Comparison of ENCODE assay signal across 19 cellular contexts in the genomic region with DNA sequence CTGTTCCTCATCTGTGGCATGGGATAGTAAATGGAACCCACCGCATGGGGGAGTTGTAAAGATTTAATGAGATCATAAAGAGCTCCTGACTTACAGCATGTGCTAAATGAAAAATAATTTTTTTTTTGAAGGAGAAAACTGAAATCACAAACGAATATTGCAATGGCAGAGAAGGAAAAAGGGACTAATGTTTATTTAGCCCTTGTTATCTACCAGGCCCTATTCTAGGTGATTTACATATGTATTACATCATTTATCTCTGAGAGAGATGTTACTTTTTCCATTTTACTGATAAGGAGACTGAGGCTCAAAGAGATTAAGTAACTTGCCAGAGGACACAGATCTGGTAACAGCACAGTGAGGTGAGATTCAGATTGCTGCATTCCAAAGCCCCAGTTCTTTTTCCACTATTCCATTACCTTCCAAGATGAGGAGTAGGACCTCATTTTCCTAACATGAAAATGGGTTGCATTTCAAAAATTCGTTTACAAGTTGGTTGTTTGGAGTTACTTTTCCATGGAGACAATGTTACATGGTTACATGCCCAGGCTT. TPM values are rescaled to one million over a fixed set of nuclear protein-coding genes. Genes with fewer than 3 reads are reported as not detected.
DNase-seq lines count a peak whose midpoint lies in the region; ATAC-seq and TF ChIP-seq lines count a peak whose summit lies in the region.
"Had no signal": no experiment of that assay in that cellular context is flagged by ENCODE, and none has a peak within 500 bp of the region (broad histone marks: within the 10 kb centered on the region; RNA-seq: fewer than 3 reads in every experiment).

No MANE protein-coding gene starts in this region.

- no peak for ATAC-seq in Right ventricle myocardium superior (ENCODE audit: poor library complexity)
- ATAC-seq: activated T-cell treated with anti-CD3 and anti-CD28 coated beads, Interleukin-2, amount 50 U/mL, for 4 hours had no signal

- peaks cover 83% of the 10 kb centered on the region for H3K79me2 ChIP-seq in hepatocyte

- H2AFZ ChIP-seq in hepatocyte = no peak overlapping the region

- in situ Hi-C loops in SK-MEL-5 (cut with HindIII; ENCODE audit: low pct_unique_long_range_greater_than_20kb, low sequenced_read_pairs) = no loop called here

- H3K9me2 ChIP-seq in hepatocyte (replicated peaks; ENCODE audit: insufficient read depth) = no peaks in the 10 kb centered on the region

- no peak overlapping the region for H3K27ac ChIP-seq in cardiac muscle cell
- H3K27ac ChIP-seq in hepatocyte = peak overlapping the region; percentile 17
- H3K27ac ChIP-seq: colonic mucosa, prostate gland had no signal

- TF ChIP-seq CTCF in cardiac muscle cell (IDR thresholded peaks at IDR 0.05; ENCODE audit: low read depth, low read length) (peak; percentile 19), hepatocyte (IDR thresholded peaks at IDR 0.05; ENCODE audit: poor library complexity) (no peak)

- no peaks in the 10 kb centered on the region for H3K27me3 ChIP-seq in cardiac muscle cell
- H3K27me3 ChIP-seq in hepatocyte = no peaks in the 10 kb centered on the region
- H3K27me3 ChIP-seq: colonic mucosa had no signal

- H3K36me3 ChIP-seq in cardiac muscle cell = no peaks in the 10 kb centered on the region
- no peaks in the 10 kb centered on the region for H3K36me3 ChIP-seq in hepatocyte (replicated peaks; ENCODE audit: insufficient read depth, low read depth)
- H3K36me3 ChIP-seq: colonic mucosa, prostate gland had no signal

- H3K4me3 ChIP-seq in cardiac muscle cell (no peak overlapping the region), hepatocyte (no peak overlapping the region)
- H3K4me3 ChIP-seq: colonic mucosa, prostate gland had no signal

- peaks cover 4% of the 10 kb centered on the region for H4K20me1 ChIP-seq in hepatocyte (ENCODE audit: insufficient read depth, poor library complexity, severe bottlenecking)

- intact Hi-C loops in Right ventricle myocardium superior (cut with DNase I) = no loop called here

- no peak overlapping the region for H3K4me2 ChIP-seq in hepatocyte

- WGBS in hepatocyte (ENCODE audit: low lambda C conversion rate, missing lambda C conversion rate) = 43% methylated on average over 3 of the region's 3 CpGs

- DNase-seq in cardiac muscle cell (ENCODE audit: low read depth in 1 of 2, low spot score in 1 of 2) (no peak), Right ventricle myocardium superior (no peak), SK-MEL-5 (ENCODE audit: low read depth, low spot score) (peak; percentile 30), hepatocyte (ENCODE audit: low spot score) (no peak), activated gamma-delta T cell treated with Interleukin-2 at 50 U/mL for 16 hours (no peak), GM19238 (ENCODE audit: insufficient read length, low spot score) (no peak), NK-92 (lab: John Stamatoyannopoulos, UW; ENCODE audit: unreplicated experiment) (no peak)
- DNase-seq in activated CD8-positive, alpha-beta memory T cell treated with anti-CD3 and anti-CD28 coated beads, Interleukin-2, amount 50 U/mL, for 4 hours = no peak
- DNase-seq: activated CD4-positive, alpha-beta T cell treated with anti-CD3 and anti-CD28 coated beads, Interleukin-2, amount 50 U/mL, for 1 hour; activated T-cell treated with anti-CD3 and anti-CD28 coated beads, Interleukin-2, amount 50 U/mL, for 4 hours; amygdala; colonic mucosa; COR-L47; hypothalamus; MM.1S; NCI-H2029 treated with DMSO at 0.1 percent for 48 hours; SHP77; T1000 had no signal

- H3K9me3 ChIP-seq in cardiac muscle cell (ENCODE audit: low read depth) (no peaks in the 10 kb centered on the region), hepatocyte (ENCODE audit: low read depth) (no peaks in the 10 kb centered on the region)
- H3K9me3 ChIP-seq: colonic mucosa, prostate gland had no signal

- peaks cover 19% of the 10 kb centered on the region for H3K4me1 ChIP-seq in cardiac muscle cell (ENCODE audit: low read depth)
- peaks cover 17% of the 10 kb centered on the region for H3K4me1 ChIP-seq in hepatocyte (ENCODE audit: insufficient read depth)
- H3K4me1 ChIP-seq: prostate gland had no signal

RNA-seq across cellular contexts. Expression of gene VCL, which starts 28.6 kb away (rescaled TPM):
- total RNA-seq in cardiac muscle cell (130 and 167 TPM in 2 replicates), Right ventricle myocardium superior (194 TPM), hepatocyte (77.3 and 93.4 TPM in 2 replicates)
- polyA plus RNA-seq in cardiac muscle cell (118 and 162 TPM in 2 replicates), hepatocyte (60.8 and 64.0 TPM in 2 replicates)
- 26.6 and 30.5 TPM in 2 replicates for total RNA-seq in SK-MEL-5 (2014; rRNA removed; shearing (Covaris generic))
- 22.9 and 30.7 TPM in 2 replicates for polyA plus RNA-seq in SK-MEL-5 (2015; cell fraction: cytosol; rRNA removed)
- 50.3 and 66.4 TPM in 2 replicates for polyA plus RNA-seq in SK-MEL-5 (2015; cell fraction: nucleus; rRNA removed)
